Comparison of ENCODE assay signal across 11 cellular contexts in the genomic region with DNA sequence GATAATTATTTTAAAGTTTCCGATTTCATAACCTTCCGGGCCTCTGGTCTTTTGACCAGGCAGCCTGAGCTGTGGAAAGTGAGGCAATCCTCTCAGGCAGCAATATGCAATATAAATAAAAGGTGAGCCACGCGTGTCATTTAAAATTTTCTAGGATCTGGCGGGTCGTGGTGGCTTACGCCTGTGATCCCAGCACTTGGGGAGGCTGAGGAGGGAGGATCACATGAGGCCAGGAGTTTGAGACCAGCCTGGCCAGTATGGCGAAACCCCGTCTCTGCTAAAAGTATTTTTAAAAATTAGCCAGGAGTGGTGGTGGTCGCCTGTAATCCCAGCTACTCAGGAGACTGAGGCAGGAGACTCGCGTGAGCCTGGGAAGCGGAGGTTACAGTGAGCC. TPM values are rescaled to one million over a fixed set of nuclear protein-coding genes. Genes with fewer than 3 reads are reported as not detected.
DNase-seq lines count a peak whose midpoint lies in the region; ATAC-seq, FAIRE-seq and TF ChIP-seq lines count a peak whose summit lies in the region.
"Had no signal": no experiment of that assay in that cellular context is flagged by ENCODE, and none has a peak within 500 bp of the region (broad histone marks: within the 10 kb centered on the region; RNA-seq: fewer than 3 reads in every experiment).

No MANE protein-coding gene starts in this region.

- H3K4me3 ChIP-seq in AG09309 (ENCODE audit: control insufficient read depth, low read depth, low read length), result peak overlapping the region; percentile 86; the same call in 1 of the 2 replicates
- no peak overlapping the region for H3K4me3 ChIP-seq in GM12878
- peak overlapping the region in 1 of 4 donors; percentile 86 for H3K4me3 ChIP-seq in transverse colon

- intact Hi-C loops in GM12878 (cut with micrococcal nuclease; ENCODE audit: unreplicated experiment) (no loop called here), transverse colon (cut with DNase I; ENCODE audit: low total_unique reads) (no loop called here)

- CTCF ChIA-PET in GM12878 (lab: Yijun Ruan, JAX), result no interaction called here

- H3K36me3 ChIP-seq in GM12878 (ENCODE audit: control insufficient read depth in 2 of 2, insufficient read depth in 2 of 2, low read length in 1 of 2) (no peaks in the 10 kb centered on the region), transverse colon (no peaks in the 10 kb centered on the region)

- TF ChIP-seq EP300 in GM12878 (IDR thresholded peaks at IDR 0.05; ENCODE audit: borderline replicate concordance in 1 of 2, control insufficient read depth in 1 of 2, low read depth in 2 of 2, low read length in 2 of 2) (no peak), transverse colon (IDR thresholded peaks at IDR 0.05; ENCODE audit: low read depth) (no peak)

- TF ChIP-seq RAD21 in GM12878 (IDR thresholded peaks at IDR 0.05; ENCODE audit: insufficient read depth, low read depth, low read length), result no peak

- TF ChIP-seq POLR2A in GM12878 (IDR thresholded peaks at IDR 0.05; ENCODE audit: low read depth, low read length), result no peak
- TF ChIP-seq POLR2A in transverse colon (IDR thresholded peaks at IDR 0.05), result no peak

- WGBS in GM12878 (ENCODE audit: insufficient coverage, insufficient replicate concordance, low lambda C conversion rate, missing lambda C conversion rate), result 86% methylated on average over 13 of the region's 13 CpGs
- 80 to 87% methylated on average over 2 to 13 of the region's 13 CpGs for WGBS in transverse colon (ENCODE audit: low coverage in 1 of 2), 2 donors

- no peak overlapping the region for H3K9ac ChIP-seq in GM12878 (ENCODE audit: control insufficient read depth, insufficient read depth, low read length)

- H3K9me3 Mint-ChIP-seq in HFFc6 (peaks cover 44% of the 10 kb centered on the region), mesothelial cell of epicardium (peaks cover 22% of the 10 kb centered on the region)

- H3K27me3 Mint-ChIP-seq in HFFc6 (ENCODE audit: insufficient read depth) (peaks cover 2% of the 10 kb centered on the region), mesothelial cell of epicardium (ENCODE audit: low read depth) (no peaks in the 10 kb centered on the region)

- no peaks in the 10 kb centered on the region for H3K79me2 ChIP-seq in GM12878 (ENCODE audit: control insufficient read depth, insufficient read depth, low read length)

- H3K27ac Mint-ChIP-seq in HFFc6 (no peak overlapping the region), mesothelial cell of epicardium (peak overlapping the region; percentile 100)

- SMC1A ChIA-PET in GM12878 (lab: Charles Lee; ENCODE audit: uncharacterized antibody, unreplicated experiment), result no interaction called here

- H3K27ac ChIP-seq in GM12878 (ENCODE audit: control insufficient read depth, insufficient read depth), result no peak overlapping the region
- no peak overlapping the region for H3K27ac ChIP-seq in transverse colon

- no peaks in the 10 kb centered on the region for H4K20me1 ChIP-seq in GM12878 (ENCODE audit: control insufficient read depth, insufficient read depth)

- RAD21 ChIA-PET in GM12878 (lab: Charles Lee; ENCODE audit: unreplicated experiment), result no interaction called here

- POLR2A ChIA-PET in GM12878 (lab: Charles Lee), result no interaction called here

- H3K9me3 ChIP-seq in GM12878 (replicated peaks; ENCODE audit: control insufficient read depth, insufficient read depth, low read length) (peaks cover 1% of the 10 kb centered on the region; the same call in 2 of the 3 replicates), transverse colon (peaks cover 5 to 11% of the 10 kb centered on the region in 2 donors)

- FAIRE-seq in GM12878 (lab: Jason Lieb, UNC), result no peak
- no peak for FAIRE-seq in D721Med (lab: Jason Lieb, UNC)

- H3K4me1 Mint-ChIP-seq in HFFc6 (ENCODE audit: low read depth), result peaks cover 8% of the 10 kb centered on the region; the same call in 1 of the 2 replicates
- H3K4me1 Mint-ChIP-seq in mesothelial cell of epicardium, result peaks cover 5% of the 10 kb centered on the region

- DNase-seq in AG09309 (ENCODE audit: low read depth) (no peak), HFFc6 (no peak), GM12878 (ENCODE audit: low read depth, low spot score) (no peak), mesothelial cell of epicardium (ENCODE audit: low spot score in 2 of 2, unreplicated experiment in 2 of 2) (no peak), cerebellar cortex (ENCODE audit: low spot score) (no peak), D721Med (ENCODE audit: insufficient read length, low spot score) (no peak), transverse colon (no peak)
- DNase-seq: NCI-H1417 treated with DMSO at 0.1 percent for 48 hours had no signal

- H3K4me1 ChIP-seq in GM12878 (ENCODE audit: control insufficient read depth, insufficient read depth, low read length), result no peaks in the 10 kb centered on the region
- peaks cover 0 to 2% (median 0%) of the 10 kb centered on the region in 4 donors for H3K4me1 ChIP-seq in transverse colon
- H3K4me1 ChIP-seq: foreskin keratinocyte had no signal

- H3K4me3 Mint-ChIP-seq in HFFc6 (peak overlapping the region; percentile 99), mesothelial cell of epicardium (peak overlapping the region; percentile 100)

- BruUV-seq in GM12878 (replicated peaks; lab: Mats Ljungman, UMichigan), result no TSS peak

- peak overlapping the region; percentile 48; the same call in 1 of the 2 replicates for H3K4me2 ChIP-seq in GM12878 (ENCODE audit: control insufficient read depth, insufficient read depth)

- in situ Hi-C loops in GM12878 (cut with MboI) (no loop called here), transverse colon (cut with MboI; ENCODE audit: low pct_ligation_motif_present in 1 of 4, low pct_unique_long_range_greater_than_20kb in 1 of 4, low sequenced_read_pairs in 3 of 4) (no loop called here)

- H2AFZ ChIP-seq in GM12878 (ENCODE audit: control insufficient read depth, low read depth, low read length), result peak overlapping the region; percentile 44

- H3K27me3 ChIP-seq in GM12878 (replicated peaks in 1 of 2; ENCODE audit: control insufficient read depth in 2 of 2, insufficient read depth in 2 of 2, low read length in 1 of 2) (no peaks in the 10 kb centered on the region), transverse colon (peaks cover 11% of the 10 kb centered on the region)
- H3K27me3 ChIP-seq: foreskin keratinocyte had no signal

- no peak for ATAC-seq in GM12878
- no peak for ATAC-seq in GM18873 (IDR thresholded peaks at IDR 0.05; ENCODE audit: low FRiP score, unreplicated experiment)

- H3K36me3 Mint-ChIP-seq in HFFc6 (ENCODE audit: low read depth), result peaks cover 20% of the 10 kb centered on the region
- peaks cover 18% of the 10 kb centered on the region for H3K36me3 Mint-ChIP-seq in mesothelial cell of epicardium

- TF ChIP-seq CTCF in AG09309 (IDR thresholded peaks at IDR 0.05; ENCODE audit: control insufficient read depth, insufficient read depth, low read depth, low read length, missing control alignments), result no peak
- TF ChIP-seq CTCF in HFFc6 (IDR thresholded peaks at IDR 0.05), result no peak
- no peak for TF ChIP-seq CTCF in GM12878 (IDR thresholded peaks at IDR 0.05 in 2 of 3, conservative IDR thresholded peaks at IDR 0.05 in 1 of 3; ENCODE audit: control insufficient read depth in 2 of 3, extremely low read depth in 1 of 3, insufficient read depth in 1 of 3, low read depth in 3 of 3, low read length in 3 of 3)
- no peak for TF ChIP-seq CTCF in mesothelial cell of epicardium (IDR thresholded peaks at IDR 0.05; ENCODE audit: unreplicated experiment)
- no peak for TF ChIP-seq CTCF in D721Med (IDR thresholded peaks at IDR 0.05; ENCODE audit: insufficient read depth, missing control alignments)
- no peak for TF ChIP-seq CTCF in transverse colon (IDR thresholded peaks at IDR 0.05)

TF ChIP-seq in GM12878, 131 proteins besides CTCF, POLR2A, EP300 and RAD21 (continues in another document):
- TF ChIP-seq TAF1 (IDR thresholded peaks at IDR 0.05; ENCODE audit: borderline replicate concordance, low read depth, low read length) (no peak), STAT3 (IDR thresholded peaks at IDR 0.05; ENCODE audit: low read depth, low read length) (no peak), ZNF24 (IDR thresholded peaks at IDR 0.05) (no peak), JUND (IDR thresholded peaks at IDR 0.05; ENCODE audit: low read depth, low read length) (no peak)

RNA-seq across cellular contexts. Expression of gene ZNF695, which starts 0.5 kb away (rescaled TPM):
- total RNA-seq in HFFc6 (2021; fragmentation: NEBNext Ultra II Directional; extraction: Animal tissue kit (Norgen Biotek cat#: 25700)), result 1 to 10 TPM in 5 of 6 experiments, under 1 TPM in 1; 0.78 to 3.2 (median 2.6) TPM
- total RNA-seq in GM12878 (2013; cell fraction: nucleolus; rRNA removed), result 0.17 and 0.34 TPM in 2 replicates
- total RNA-seq in GM12878 (2014; rRNA removed) (1.3 and 1.8 TPM in 2 replicates), GM12878 (2014; rRNA removed; fragmentation: Illumina TruSeq; extraction: Trizol) (1.2 and 1.8 TPM in 2 replicates), GM12878 (2021) (0.93 and 1.7 TPM in 2 replicates), mesothelial cell of epicardium (5.9 to 9.2 TPM (median 7.7 TPM) in 3 replicates), transverse colon (10 to 100 TPM in 1 of 4 donors, under 1 TPM in 2, not detected in 1; 0.16 to 11.7 (median 0.27) TPM)
- 2.0 TPM for polyA plus RNA-seq in GM12878 (2011; ENCODE audit: low read depth)
- polyA plus RNA-seq in GM12878 (2011; rRNA removed) (0.04 and 0.07 TPM in 2 replicates), GM12878 (2014; fragmentation: Illumina TruSeq; extraction: Trizol) (1.1 and 1.4 TPM in 2 replicates), GM12878 (2014; fragmentation: Nextera tagmentation; extraction: Ambion mirVana) (1 to 10 TPM in 1 of 2 experiments, under 1 TPM in 1; 0.42 to 1.4 TPM), GM12878 (2014; rRNA removed) (0.39 and 0.60 TPM in 2 replicates), GM12878 (2016; fragmentation: Nextera tagmentation; extraction: Ambion mirVana) (1 to 10 TPM; 1.2 TPM)
- polyA plus RNA-seq in GM12878 (2011; cell fraction: cytosol; rRNA removed), result 0.03 TPM in 1 of 2 replicates, not detected in the other
- polyA plus RNA-seq in GM12878 (2011; cell fraction: nucleus; rRNA removed), result not detected in 2 replicates
- 1.8 TPM in 2 replicates for polyA plus RNA-seq in GM12878 (2012)
- 0.46 TPM in 1 of 2 replicates, not detected in the other for polyA minus RNA-seq in GM12878 (2011; rRNA and poly(A)+ RNA removed)
- polyA minus RNA-seq in GM12878 (2011; cell fraction: cytosol; rRNA and poly(A)+ RNA removed), result not detected in 2 replicates
- not detected in 2 replicates for polyA minus RNA-seq in GM12878 (2011; cell fraction: nucleus; rRNA and poly(A)+ RNA removed)
- total RNA-seq: Right ventricle myocardium superior had no signal
